In genomic region chr7:113367187-113367586, GRCh38 we compare ENCODE assay signal across 21 cellular contexts.
DNase-seq lines count a peak whose midpoint lies in the region; ATAC-seq and TF ChIP-seq lines count a peak whose summit lies in the region.
"Had no signal": no experiment of that assay in that cellular context is flagged by ENCODE, and none has a peak within 500 bp of the region (broad histone marks: within the 10 kb centered on the region; RNA-seq: fewer than 3 reads in every experiment).

No MANE protein-coding gene starts in this region.

- H3K4me3 Mint-ChIP-seq in T-cell, result no peak overlapping the region
- H3K4me3 Mint-ChIP-seq: CD14-positive monocyte, H9, IgD-negative memory B cell had no signal

- H3K4ac ChIP-seq in IMR-90 (ENCODE audit: low read depth, low read length), result no peak overlapping the region

- in situ Hi-C loops in IMR-90 (cut with MboI; ENCODE audit: low sequenced_read_pairs), result no loop called here

- no CpG with 5 or more reads among the region's 2 CpGs for WGBS in IMR-90 (ENCODE audit: extremely low coverage in 2 of 2, insufficient read length in 1 of 2), 2 experiments
- 39% methylated on average over 2 of the region's 2 CpGs for WGBS in SK-N-SH (ENCODE audit: low lambda C conversion rate)

- no peak overlapping the region for H3K9ac ChIP-seq in IMR-90 (ENCODE audit: low read depth, low read length)
- H3K9ac ChIP-seq in SK-N-SH, result no peak overlapping the region

- CTCF ChIA-PET in IMR-90 (lab: Yijun Ruan, JAX), result no interaction called here
- CTCF ChIA-PET in SK-N-SH (lab: Yijun Ruan, JAX), result no interaction called here
- CTCF ChIA-PET in T-cell (lab: Charles Lee), result no interaction called here

- H3K36me3 Mint-ChIP-seq in T-cell, result no peaks in the 10 kb centered on the region
- H3K36me3 Mint-ChIP-seq: CD14-positive monocyte, IgD-negative memory B cell had no signal

- no peaks in the 10 kb centered on the region for H3K79me2 ChIP-seq in SK-N-SH (ENCODE audit: insufficient read depth)

- ATAC-seq in IMR-90 (ENCODE audit: low read depth), result no peak
- ATAC-seq in T-cell (replicated peaks in 1 of 4), result no peak

- H3K14ac ChIP-seq in IMR-90 (replicated peaks; ENCODE audit: low read depth, low read length), result no peak overlapping the region

- H2BK120ac ChIP-seq in IMR-90 (ENCODE audit: low read depth, low read length), result no peak overlapping the region

- no peaks in the 10 kb centered on the region for H3K4me1 Mint-ChIP-seq in T-cell
- H3K4me1 Mint-ChIP-seq: CD14-positive monocyte, IgD-negative memory B cell had no signal

- no peak overlapping the region for H3K27ac Mint-ChIP-seq in T-cell
- H3K27ac Mint-ChIP-seq: CD14-positive monocyte, H9, IgD-negative memory B cell had no signal

- no peak overlapping the region for H4K5ac ChIP-seq in IMR-90 (ENCODE audit: low read depth, low read length)

- H4K91ac ChIP-seq in IMR-90 (ENCODE audit: insufficient read depth, low read depth, low read length), result no peak overlapping the region

- BruUV-seq in IMR-90 (replicated peaks; lab: Mats Ljungman, UMichigan), result no TSS peak

- H3K4me1 ChIP-seq in IMR-90 (ENCODE audit: control insufficient read depth, insufficient read depth, low read length) (peaks cover 2% of the 10 kb centered on the region; the same call in 1 of the 2 replicates), SK-N-SH (ENCODE audit: control insufficient read depth in 1 of 2, insufficient read depth in 2 of 2, low read depth in 1 of 2, low read length in 1 of 2) (no peaks in the 10 kb centered on the region; a peak in 1 of 4 replicates)

- DNase-seq in IMR-90 (peak; percentile 2), SK-N-SH (no peak), epithelial cell of esophagus (ENCODE audit: low read depth) (peak; percentile 11), stromal cell of bone marrow (ENCODE audit: low read depth) (peak; percentile 0), OCI-M2 (lab: John Stamatoyannopoulos, UW; ENCODE audit: unreplicated experiment) (no peak), activated T-cell treated with anti-CD3 and anti-CD28 coated beads for 4 hours (no peak), T-cell (no peak), glomerular visceral epithelial cell (ENCODE audit: extremely low spot score) (no peak)
- DNase-seq: ACHN, DND-41, H9, Karpas-422, MG63, NCI-H1048, NCI-H1436, NCI-H2081 treated with DMSO at 0.1 percent for 48 hours, NCI-H524, PC-9 had no signal

- TF ChIP-seq RAD21 in IMR-90 (IDR thresholded peaks at IDR 0.05; ENCODE audit: low read length), result no peak
- TF ChIP-seq RAD21 in SK-N-SH (IDR thresholded peaks at IDR 0.05; ENCODE audit: low read length), result no peak

- TF ChIP-seq POLR2A in IMR-90 (IDR thresholded peaks at IDR 0.05; ENCODE audit: low read depth, low read length), result no peak

- no peak for TF ChIP-seq CTCF in IMR-90 (conservative IDR thresholded peaks at IDR 0.05; ENCODE audit: low read depth, low read length)
- TF ChIP-seq CTCF in SK-N-SH (IDR thresholded peaks at IDR 0.05), result no peak
- no peak for TF ChIP-seq CTCF in epithelial cell of esophagus (IDR thresholded peaks at IDR 0.05; ENCODE audit: insufficient read depth, low read depth, low read length, missing control alignments)

- no peak overlapping the region for H4K8ac ChIP-seq in IMR-90 (ENCODE audit: low read depth in 2 of 2, low read length in 2 of 2)

- H3K36me3 ChIP-seq in IMR-90 (ENCODE audit: control insufficient read depth, insufficient read depth, low read length) (no peaks in the 10 kb centered on the region), SK-N-SH (replicated peaks in 1 of 2; ENCODE audit: control insufficient read depth in 1 of 2, insufficient read depth in 2 of 2, low read length in 1 of 2) (no peaks in the 10 kb centered on the region)
- H3K36me3 ChIP-seq: MG63 had no signal

- H2BK20ac ChIP-seq in IMR-90 (ENCODE audit: low read depth, low read length), result no peak overlapping the region

- H3K9me3 ChIP-seq in IMR-90 (ENCODE audit: control insufficient read depth, insufficient read depth, low read length) (no peaks in the 10 kb centered on the region), SK-N-SH (no peaks in the 10 kb centered on the region)
- H3K9me3 ChIP-seq: MG63 had no signal

- no peaks in the 10 kb centered on the region for H3K9me2 ChIP-seq in SK-N-SH

- no peaks in the 10 kb centered on the region for H3K9me1 ChIP-seq in IMR-90 (ENCODE audit: insufficient read depth, low read length)

- no peaks in the 10 kb centered on the region for H3K27me3 ChIP-seq in IMR-90 (ENCODE audit: control insufficient read depth, insufficient read depth, low read length)
- no peaks in the 10 kb centered on the region for H3K27me3 ChIP-seq in SK-N-SH (ENCODE audit: insufficient read depth)
- H3K27me3 ChIP-seq: MG63 had no signal

- H2AK5ac ChIP-seq in IMR-90 (ENCODE audit: low read depth, low read length), result no peak overlapping the region

- TF ChIP-seq EP300 in SK-N-SH (IDR thresholded peaks at IDR 0.05; ENCODE audit: borderline replicate concordance in 1 of 2, low read depth in 1 of 2, low read length in 1 of 2), result no peak; a peak in 1 of 4 replicates

- no peaks in the 10 kb centered on the region for H3K9me3 Mint-ChIP-seq in T-cell
- H3K9me3 Mint-ChIP-seq: IgD-negative memory B cell had no signal

- H3K4me3 ChIP-seq in IMR-90 (ENCODE audit: insufficient read depth, low read depth, low read length), result no peak overlapping the region
- H3K4me3 ChIP-seq in SK-N-SH (ENCODE audit: low read depth in 2 of 2, low read length in 1 of 2), result no peak overlapping the region
- no peak overlapping the region for H3K4me3 ChIP-seq in epithelial cell of esophagus (ENCODE audit: low read length)
- H3K4me3 ChIP-seq: MG63, PC-9 had no signal

- H2BK5ac ChIP-seq in IMR-90 (ENCODE audit: low read depth, low read length, poor library complexity, severe bottlenecking), result no peak overlapping the region

- no peak overlapping the region for H3K4me2 ChIP-seq in IMR-90 (ENCODE audit: low read depth, low read length)
- H3K4me2 ChIP-seq in SK-N-SH, result no peak overlapping the region
- H3K4me2 ChIP-seq: PC-9 had no signal

- intact Hi-C loops in IMR-90 (cut with micrococcal nuclease), result no loop called here

- H3K23ac ChIP-seq in IMR-90 (ENCODE audit: low read depth, low read length), result no peak overlapping the region

- H2AFZ ChIP-seq in IMR-90 (replicated peaks; ENCODE audit: low read length, poor library complexity), result no peak overlapping the region
- no peak overlapping the region for H2AFZ ChIP-seq in SK-N-SH (ENCODE audit: low read depth)
- H2AFZ ChIP-seq: PC-9 had no signal

- no peak overlapping the region for H2BK15ac ChIP-seq in IMR-90 (ENCODE audit: low read depth, low read length)

- POLR2A ChIA-PET in IMR-90 (lab: Charles Lee; ENCODE audit: unreplicated experiment), result no interaction called here
- POLR2A ChIA-PET in SK-N-SH (lab: Yijun Ruan, JAX), result interaction anchor here (0.6 kb wide), 1 partner anchor 41 kb away, joined by 3 read pairs; no protein-coding TSS in a partner anchor
- POLR2A ChIA-PET in T-cell (lab: Charles Lee), result interaction anchor here in 1 of 2 donors (0.5 kb wide), 1 partner anchor 817 kb away, joined by 6 read pairs; no protein-coding TSS in a partner anchor

- H3K79me1 ChIP-seq in IMR-90 (ENCODE audit: low read depth in 1 of 2, low read length in 2 of 2), result no peaks in the 10 kb centered on the region

- dilution Hi-C loops in IMR-90 (cut with HindIII; ENCODE audit: low sequenced_read_pairs, unreplicated experiment), result no loop called here

- no peak overlapping the region for H3K27ac ChIP-seq in IMR-90 (ENCODE audit: insufficient read depth, low read length)
- no peak overlapping the region for H3K27ac ChIP-seq in SK-N-SH (ENCODE audit: low read depth in 2 of 2, low read length in 1 of 2)
- H3K27ac ChIP-seq: HL-60, PC-9 had no signal

- H3F3A ChIP-seq in SK-N-SH (replicated peaks; ENCODE audit: insufficient read depth), result no peaks in the 10 kb centered on the region

- no peak overlapping the region for H2AK9ac ChIP-seq in IMR-90 (replicated peaks; ENCODE audit: low read depth, low read length, poor library complexity)

- peaks cover 0 to 4% of the 10 kb centered on the region in 2 donors for H3K27me3 Mint-ChIP-seq in T-cell

- H4K20me1 ChIP-seq in IMR-90 (ENCODE audit: insufficient read depth, low read length) (no peaks in the 10 kb centered on the region), SK-N-SH (ENCODE audit: insufficient read depth) (no peaks in the 10 kb centered on the region)

- H3K18ac ChIP-seq in IMR-90 (ENCODE audit: low read depth, low read length), result no peak overlapping the region

- H3K56ac ChIP-seq in IMR-90 (ENCODE audit: extremely low read depth, insufficient read depth, low read length), result no peak overlapping the region

TF ChIP-seq in IMR-90, 13 proteins besides CTCF, POLR2A, EP300 and RAD21 (continues in another document):
- TF ChIP-seq BHLHE40 (IDR thresholded peaks at IDR 0.05; ENCODE audit: low read depth, low read length) (no peak), RCOR1 (IDR thresholded peaks at IDR 0.05; ENCODE audit: insufficient replicate concordance, low read length) (no peak), USF2 (IDR thresholded peaks at IDR 0.05; ENCODE audit: low read depth, low read length) (no peak), MAZ (IDR thresholded peaks at IDR 0.05; ENCODE audit: borderline replicate concordance, low read depth, low read length) (no peak), CEBPB (IDR thresholded peaks at IDR 0.05; ENCODE audit: low read depth, low read length) (no peak), MAFK (IDR thresholded peaks at IDR 0.05; ENCODE audit: low read depth, low read length) (no peak)

TF ChIP-seq in SK-N-SH, 30 proteins besides CTCF, POLR2A, EP300 and RAD21 (continues in another document):
- TF ChIP-seq TCF12 (IDR thresholded peaks at IDR 0.05) (peak; percentile 72), POLR2AphosphoS5 (IDR thresholded peaks at IDR 0.05; ENCODE audit: low read depth, low read length) (peak; percentile 27; the same call in 1 of the 2 replicates), RFX5 (IDR thresholded peaks at IDR 0.05; ENCODE audit: low read length) (no peak), ZBTB33 (IDR thresholded peaks at IDR 0.05; ENCODE audit: borderline replicate concordance, low read depth) (no peak)

Comparison
In these comparisons a context has a peak if more than half of its experiments do, and no peak if none do; other contexts are left out.
1. DNase-seq: peak in IMR-90 (single experiment), epithelial cell of esophagus (single experiment) and stromal cell of bone marrow (single experiment); none in SK-N-SH (single experiment), OCI-M2 (single experiment), activated T-cell treated with anti-CD3 and anti-CD28 coated beads for 4 hours (single experiment), T-cell (0 of 34) and glomerular visceral epithelial cell (single experiment).